In genomic region chr12:51254592-51254991, GRCh38 we compare ENCODE assay signal across 16 cellular contexts.
"Had no signal": no experiment of that assay in that cellular context is flagged by ENCODE, and none has a peak within 500 bp of the region (broad histone marks: within the 10 kb centered on the region; RNA-seq: fewer than 3 reads in every experiment).

No MANE protein-coding gene starts in this region.

- H3K36me3 Mint-ChIP-seq: natural killer cell treated with Interleukin-12 subunit alpha and Interleukin-12 subunit beta and Interleukin-15 and Interleukin-18, amount 100 ng/mL, for 72 hours had no signal

- H3K4me2 ChIP-seq: hepatocyte, smooth muscle cell had no signal

- H3K36me3 ChIP-seq: ascending aorta, right lobe of liver, thoracic aorta had no signal

- H3K27me3 ChIP-seq: ascending aorta, esophagus muscularis mucosa, hepatocyte, right lobe of liver had no signal

- H3K9me3 ChIP-seq: ascending aorta, esophagus muscularis mucosa, psoas muscle, right lobe of liver, thoracic aorta had no signal

- H3K27ac Mint-ChIP-seq: activated B cell treated with CpG ODN at 0.5 μM for 24 hours; activated T-helper 1 cell treated with anti-CD3 and anti-CD28 coated beads, Interleukin-12 subunit alpha, Interleukin-12 subunit beta, Interleukin-2, Interleukin-4 antibody, amounts not matched to agents 30 ng/mL and 10 ng/mL and 1 ng/mL, durations not matched to agents 14 hours and 24 hours and 36 hours; natural killer cell treated with Interleukin-12 subunit alpha and Interleukin-12 subunit beta and Interleukin-15 and Interleukin-18, amount 100 ng/mL, for 72 hours; T-helper 1 cell treated with Interleukin-12 subunit alpha and Interleukin-12 subunit beta and Interleukin-4 antibody, amounts not matched to agents 30 μg/mL and 1 μg/mL, for 36 hours had no signal

- H3K9me3 Mint-ChIP-seq: activated B cell treated with CpG ODN at 0.5 μM for 24 hours; activated T-helper 1 cell treated with anti-CD3 and anti-CD28 coated beads, Interleukin-12 subunit alpha, Interleukin-12 subunit beta, Interleukin-2, Interleukin-4 antibody, amounts not matched to agents 30 ng/mL and 10 ng/mL and 1 ng/mL, durations not matched to agents 14 hours and 24 hours and 36 hours; natural killer cell treated with Interleukin-12 subunit alpha and Interleukin-12 subunit beta and Interleukin-15 and Interleukin-18, amount 100 ng/mL, for 72 hours; T-helper 1 cell treated with Interleukin-12 subunit alpha and Interleukin-12 subunit beta and Interleukin-4 antibody, amounts not matched to agents 30 μg/mL and 1 μg/mL, for 36 hours had no signal

- H3K27ac ChIP-seq: ascending aorta, esophagus muscularis mucosa, hepatocyte, psoas muscle, right lobe of liver, thoracic aorta had no signal

- H3K4me3 ChIP-seq: ascending aorta, esophagus muscularis mucosa, hepatocyte, psoas muscle, right lobe of liver, smooth muscle cell, thoracic aorta had no signal

- H3K27me3 Mint-ChIP-seq: activated B cell treated with CpG ODN at 0.5 μM for 24 hours; natural killer cell treated with Interleukin-12 subunit alpha and Interleukin-12 subunit beta and Interleukin-15 and Interleukin-18, amount 100 ng/mL, for 72 hours had no signal

- DNase-seq: activated B cell treated with CpG ODN at 0.5 μM for 24 hours; activated CD4-positive, alpha-beta T cell treated with anti-CD3 and anti-CD28 coated beads for 48 hours; activated CD8-positive, alpha-beta memory T cell treated with anti-CD3 and anti-CD28 coated beads, Interleukin-2, amount 50 U/mL, for 48 hours; kidney; mesendoderm; psoas muscle; right lobe of liver had no signal

- ATAC-seq: natural killer cell treated with Interleukin-12 subunit alpha and Interleukin-12 subunit beta and Interleukin-15 and Interleukin-18, amount 100 ng/mL, for 72 hours; psoas muscle; right lobe of liver had no signal

- H3K4me3 Mint-ChIP-seq: activated B cell treated with CpG ODN at 0.5 μM for 24 hours; activated T-helper 1 cell treated with anti-CD3 and anti-CD28 coated beads, Interleukin-12 subunit alpha, Interleukin-12 subunit beta, Interleukin-2, Interleukin-4 antibody, amounts not matched to agents 30 ng/mL and 10 ng/mL and 1 ng/mL, durations not matched to agents 14 hours and 24 hours and 36 hours; natural killer cell treated with Interleukin-12 subunit alpha and Interleukin-12 subunit beta and Interleukin-15 and Interleukin-18, amount 100 ng/mL, for 72 hours; T-helper 1 cell treated with Interleukin-12 subunit alpha and Interleukin-12 subunit beta and Interleukin-4 antibody, amounts not matched to agents 30 μg/mL and 1 μg/mL, for 36 hours had no signal

- H3K4me1 ChIP-seq: ascending aorta, esophagus muscularis mucosa, psoas muscle, right lobe of liver had no signal

- FAIRE-seq: kidney, TTC549 had no signal
